ENCODE assay signal across 13 cellular contexts in genomic region chr17:83179378-83179777, GRCh38.
DNase-seq lines count a peak whose midpoint lies in the region; ATAC-seq and TF ChIP-seq lines count a peak whose summit lies in the region.
"Had no signal": no experiment of that assay in that cellular context is flagged by ENCODE, and none has a peak within 500 bp of the region (broad histone marks: within the 10 kb centered on the region; RNA-seq: fewer than 3 reads in every experiment).

No MANE protein-coding gene starts in this region.

- DNase-seq in NCI-H2081 (lab: John Stamatoyannopoulos, UW) (peak; percentile 32 to 71), NCI-H2081 treated with DMSO at 0.1 percent for 48 hours (lab: John Stamatoyannopoulos, UW) (no peak), D341Med (ENCODE audit: low spot score) (peak; percentile 25), endodermal cell (peak; percentile 33), osteocyte (ENCODE audit: extremely low spot score, unreplicated experiment) (peak; percentile 56), omental fat pad (ENCODE audit: low spot score) (no peak), NCI-H2171 treated with DMSO at 0.1 percent for 48 hours (lab: John Stamatoyannopoulos, UW) (no peak), NCI-H1092 treated with DMSO at 0.1 percent for 48 hours (lab: John Stamatoyannopoulos, UW) (no peak)
- DNase-seq: CD4-positive, alpha-beta memory T cell; NCI-H446; PC-9 had no signal

- WGBS in endodermal cell (ENCODE audit: insufficient coverage in 1 of 2, insufficient read length in 1 of 2), 2 experiments: 93 to 100% methylated on average over 11 to 12 of the region's 12 CpGs

- no peak overlapping the region for H3K4me3 ChIP-seq in endodermal cell (ENCODE audit: low read length)
- H3K4me3 ChIP-seq: mucosa of descending colon, PC-9 had no signal

- no peaks in the 10 kb centered on the region for H3K27me3 ChIP-seq in endodermal cell (ENCODE audit: control insufficient read depth, insufficient read depth, low read length, poor library complexity, severe bottlenecking)

- H3K36me3 ChIP-seq in endodermal cell (ENCODE audit: control insufficient read depth, insufficient read depth, low read length): no peaks in the 10 kb centered on the region

- no peak for ATAC-seq in omental fat pad (ENCODE audit: low FRiP score)
- ATAC-seq: mucosa of descending colon had no signal

- H3K36me3 Mint-ChIP-seq in endodermal cell (ENCODE audit: low read depth) (no peaks in the 10 kb centered on the region), osteocyte (ENCODE audit: unreplicated experiment) (peaks cover 6% of the 10 kb centered on the region)
- H3K36me3 Mint-ChIP-seq: CD4-positive, alpha-beta memory T cell had no signal

- H3K4me3 Mint-ChIP-seq in endodermal cell: no peak overlapping the region
- H3K4me3 Mint-ChIP-seq in osteocyte (ENCODE audit: unreplicated experiment): no peak overlapping the region
- H3K4me3 Mint-ChIP-seq: CD4-positive, alpha-beta memory T cell had no signal

- no peaks in the 10 kb centered on the region for H3K9me3 Mint-ChIP-seq in endodermal cell
- H3K9me3 Mint-ChIP-seq in osteocyte (ENCODE audit: unreplicated experiment): no peaks in the 10 kb centered on the region
- H3K9me3 Mint-ChIP-seq: CD4-positive, alpha-beta memory T cell had no signal

- no peak overlapping the region for H3K9ac ChIP-seq in endodermal cell (ENCODE audit: extremely low read depth, low read length, poor library complexity, severe bottlenecking)

- no peaks in the 10 kb centered on the region for H3K4me1 Mint-ChIP-seq in endodermal cell
- peaks cover 43% of the 10 kb centered on the region for H3K4me1 Mint-ChIP-seq in osteocyte (ENCODE audit: unreplicated experiment)

- no peak overlapping the region for H3K27ac Mint-ChIP-seq in endodermal cell
- no peak overlapping the region for H3K27ac Mint-ChIP-seq in osteocyte (ENCODE audit: unreplicated experiment)
- H3K27ac Mint-ChIP-seq: progenitor cell of endocrine pancreas had no signal

- no peaks in the 10 kb centered on the region for H3K4me1 ChIP-seq in endodermal cell (ENCODE audit: control insufficient read depth, insufficient read depth, low read length)

- no peak overlapping the region for H3K27ac ChIP-seq in endodermal cell (ENCODE audit: low read depth, low read length)
- H3K27ac ChIP-seq: PC-9 had no signal

- H3K27me3 Mint-ChIP-seq in endodermal cell (ENCODE audit: insufficient read depth) (no peaks in the 10 kb centered on the region), osteocyte (ENCODE audit: unreplicated experiment) (no peaks in the 10 kb centered on the region)
- H3K27me3 Mint-ChIP-seq: CD4-positive, alpha-beta memory T cell had no signal

- TF ChIP-seq CTCF in endodermal cell (conservative IDR thresholded peaks at IDR 0.05): no peak
- no peak for TF ChIP-seq CTCF in osteocyte (IDR thresholded peaks at IDR 0.05)
- TF ChIP-seq CTCF in omental fat pad (IDR thresholded peaks at IDR 0.05): no peak

- H3K9me3 ChIP-seq in endodermal cell (ENCODE audit: control insufficient read depth, low read length): no peaks in the 10 kb centered on the region
- H3K9me3 ChIP-seq: mucosa of descending colon had no signal

Comparison
In these comparisons a context has a peak if more than half of its experiments do, and no peak if none do; other contexts are left out.
1. DNase-seq: peak in NCI-H2081 (2 of 2), D341Med (single experiment), endodermal cell (single experiment) and osteocyte (single experiment); none in NCI-H2081 treated with DMSO at 0.1 percent for 48 hours (single experiment), omental fat pad (single experiment), NCI-H2171 treated with DMSO at 0.1 percent for 48 hours (single experiment) and NCI-H1092 treated with DMSO at 0.1 percent for 48 hours (single experiment).